ENCODE assay signal across 10 cellular contexts in the genomic region with DNA sequence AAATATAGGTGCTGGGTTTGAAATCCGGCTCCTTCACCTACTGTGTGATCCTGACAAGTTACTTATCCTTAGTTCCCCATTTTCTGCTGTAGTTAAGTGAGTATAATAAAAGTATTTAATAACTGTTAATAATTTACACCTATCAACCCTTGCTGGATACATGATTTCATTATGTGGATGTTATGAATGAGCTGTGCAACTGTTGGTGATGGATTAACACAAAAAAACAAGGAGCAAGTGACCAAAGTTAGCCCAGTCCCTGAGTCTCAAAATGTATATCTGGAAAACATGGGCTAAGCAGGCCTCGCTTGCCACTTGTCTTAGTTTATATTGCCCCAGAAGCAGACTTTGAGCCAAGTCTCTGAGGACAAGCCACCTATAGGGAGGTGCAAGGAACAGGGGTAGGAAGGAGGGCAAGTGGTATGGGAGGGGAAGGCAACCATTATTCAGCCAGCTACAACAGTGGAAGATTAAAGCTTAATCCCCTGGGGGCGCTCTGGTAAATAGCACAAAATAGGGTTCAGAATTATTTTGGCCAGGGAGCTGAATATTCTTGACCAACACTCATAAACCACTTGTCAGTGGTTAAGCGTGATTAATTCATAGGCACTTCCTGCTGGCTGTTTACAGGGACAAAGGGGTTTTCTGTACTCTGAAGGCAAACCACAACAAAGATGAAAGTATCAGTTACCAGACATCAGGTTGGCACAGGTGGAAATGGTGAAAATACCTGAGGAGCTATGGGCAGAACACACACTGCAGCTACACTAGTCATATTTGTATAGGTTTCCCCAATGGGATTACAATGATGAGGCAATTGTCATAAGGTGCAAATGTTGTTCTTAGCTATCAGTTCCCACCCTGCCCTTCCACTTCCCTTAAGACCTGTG.
DNase-seq lines count a peak whose midpoint lies in the region; ATAC-seq and TF ChIP-seq lines count a peak whose summit lies in the region.
"Had no signal": no experiment of that assay in that cellular context is flagged by ENCODE, and none has a peak within 500 bp of the region (broad histone marks: within the 10 kb centered on the region; RNA-seq: fewer than 3 reads in every experiment).

No MANE protein-coding gene starts in this region.

- no peak overlapping the region for H3K27ac Mint-ChIP-seq in activated T-cell treated with anti-CD3 and anti-CD28 coated beads, Interleukin-2, amount 50 U/mL, for 24 hours

- DNase-seq in astrocyte of the cerebellum (ENCODE audit: low read depth) = peak; percentile 6
- DNase-seq in activated T-cell treated with anti-CD3 and anti-CD28 coated beads, Interleukin-2, amount 50 U/mL, for 24 hours = no peak
- no peak for DNase-seq in GM13976 (ENCODE audit: low spot score)
- DNase-seq in activated CD4-positive, alpha-beta T cell treated with anti-CD3 and anti-CD28 coated beads for 1 hour = no peak
- DNase-seq in effector CD4-positive, alpha-beta T cell = no peak
- DNase-seq: activated effector memory CD4-positive, alpha-beta T cell treated with Interleukin-2 at 50 U/mL for 16 hours; EL had no signal

- peaks cover 2% of the 10 kb centered on the region for H3K4me1 Mint-ChIP-seq in activated T-cell treated with anti-CD3 and anti-CD28 coated beads, Interleukin-2, amount 50 U/mL, for 24 hours (ENCODE audit: low read depth)

- peaks cover 8% of the 10 kb centered on the region for H3K27me3 Mint-ChIP-seq in activated T-cell treated with anti-CD3 and anti-CD28 coated beads, Interleukin-2, amount 50 U/mL, for 24 hours

- H3K36me3 Mint-ChIP-seq in activated T-cell treated with anti-CD3 and anti-CD28 coated beads, Interleukin-2, amount 50 U/mL, for 24 hours (ENCODE audit: low read depth) = no peaks in the 10 kb centered on the region

- no peak overlapping the region for H3K4me3 Mint-ChIP-seq in activated T-cell treated with anti-CD3 and anti-CD28 coated beads, Interleukin-2, amount 50 U/mL, for 24 hours

- in situ Hi-C loops in astrocyte of the cerebellum (cut with HindIII; ENCODE audit: low sequenced_read_pairs) = no loop called here
- in situ Hi-C loops in GM13976 (cut with MboI; ENCODE audit: low sequenced_read_pairs, unreplicated experiment) = no loop called here

- ATAC-seq in GM18502 (IDR thresholded peaks at IDR 0.05; ENCODE audit: poor library complexity, unreplicated experiment) (peak; percentile 70), GM21423 (IDR thresholded peaks at IDR 0.05; ENCODE audit: unreplicated experiment) (peak; percentile 66), HG03378 (IDR thresholded peaks at IDR 0.05; ENCODE audit: unreplicated experiment) (peak; percentile 59)

- no peak overlapping the region for H3K4me3 ChIP-seq in astrocyte of the cerebellum (ENCODE audit: low read depth, low read length)

- TF ChIP-seq CTCF in astrocyte of the cerebellum (IDR thresholded peaks at IDR 0.05; ENCODE audit: low read depth, low read length, missing control alignments) (no peak), GM13976 (IDR thresholded peaks at IDR 0.05; ENCODE audit: borderline replicate concordance, control extremely low read depth, extremely low read depth, insufficient read depth, missing control alignments) (no peak)

- H3K9me3 Mint-ChIP-seq in activated T-cell treated with anti-CD3 and anti-CD28 coated beads, Interleukin-2, amount 50 U/mL, for 24 hours = no peaks in the 10 kb centered on the region
